1 cellular context compared by ENCODE assay signal in genomic region chr7:99140813-99141212, GRCh38.
TF ChIP-seq lines count a peak whose summit lies in the region.

No MANE protein-coding gene starts in this region.

TF ChIP-seq in endothelial cell of umbilical vein, 7 proteins besides CTCF, POLR2A, EP300 and RAD21 (continued from another document):
- TF ChIP-seq POLR2AphosphoS5 (IDR thresholded peaks at IDR 0.05; ENCODE audit: insufficient read depth, low read depth, low read length), result no peak
TF ChIP-seq in endothelial cell of umbilical vein: peak in this region for 0.
